11 cellular contexts compared by ENCODE assay signal in the genomic region with DNA sequence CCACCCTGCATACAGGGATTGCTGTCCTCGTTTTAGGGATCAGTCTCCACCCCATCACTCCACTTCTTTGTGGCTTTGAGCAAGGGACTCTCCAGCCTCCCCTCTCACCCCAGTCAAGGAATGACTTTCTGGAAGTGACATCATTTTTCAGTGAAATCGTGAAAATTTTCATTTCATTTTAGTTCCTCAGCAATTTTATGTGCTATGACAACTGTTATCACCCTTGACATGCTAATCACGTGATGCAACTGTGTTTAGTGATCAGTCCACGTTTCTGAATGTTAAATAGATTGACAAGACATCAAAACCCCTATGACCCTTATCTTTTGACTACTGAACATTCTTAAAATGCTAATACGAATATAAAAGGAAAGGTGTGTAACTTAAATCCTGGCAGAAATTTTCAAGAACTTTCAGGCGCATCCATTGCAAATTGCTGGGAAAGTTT. TPM values are rescaled to one million over a fixed set of nuclear protein-coding genes. Genes with fewer than 3 reads are reported as not detected.
DNase-seq lines count a peak whose midpoint lies in the region; TF ChIP-seq lines count a peak whose summit lies in the region.
"Had no signal": no experiment of that assay in that cellular context is flagged by ENCODE, and none has a peak within 500 bp of the region (broad histone marks: within the 10 kb centered on the region; RNA-seq: fewer than 3 reads in every experiment).

No MANE protein-coding gene starts in this region.

- peaks cover 6% of the 10 kb centered on the region; the same call in 1 of the 2 replicates for H3K9me3 ChIP-seq in NT2/D1 (ENCODE audit: insufficient read depth, low read length)
- H3K9me3 ChIP-seq: mucosa of descending colon had no signal

- peaks cover 22% of the 10 kb centered on the region for H3K9me3 Mint-ChIP-seq in activated CD4-positive, alpha-beta T cell treated with anti-CD3 and anti-CD28 coated beads, Interleukin-2, amount 10 ng/mL, durations not matched to agents 24 days and 14 days
- peaks cover 54% of the 10 kb centered on the region for H3K9me3 Mint-ChIP-seq in endothelial cell (ENCODE audit: unreplicated experiment)

- no peaks in the 10 kb centered on the region for H3K36me3 ChIP-seq in NT2/D1 (ENCODE audit: insufficient read depth, insufficient read length, low read length)

- peak overlapping the region; percentile 86 for H3K4me3 Mint-ChIP-seq in activated CD4-positive, alpha-beta T cell treated with anti-CD3 and anti-CD28 coated beads, Interleukin-2, amount 10 ng/mL, durations not matched to agents 24 days and 14 days
- peak overlapping the region; percentile 42 for H3K4me3 Mint-ChIP-seq in endothelial cell (ENCODE audit: unreplicated experiment)

- H3K27me3 ChIP-seq in NT2/D1 (ENCODE audit: insufficient read depth, insufficient read length): no peaks in the 10 kb centered on the region

- peak overlapping the region; percentile 9 for H3K27ac Mint-ChIP-seq in activated CD4-positive, alpha-beta T cell treated with anti-CD3 and anti-CD28 coated beads, Interleukin-2, amount 10 ng/mL, durations not matched to agents 24 days and 14 days
- H3K27ac Mint-ChIP-seq in endothelial cell (ENCODE audit: unreplicated experiment): peak overlapping the region; percentile 83

- no peak overlapping the region for H3K9ac ChIP-seq in NT2/D1 (ENCODE audit: insufficient read length, low read depth)

- no peak for DNase-seq in activated CD4-positive, alpha-beta T cell treated with anti-CD3 and anti-CD28 coated beads, Interleukin-2, amount 10 ng/mL, durations not matched to agents 24 days and 14 days
- DNase-seq in activated CD4-positive, alpha-beta T cell treated with anti-CD3 and anti-CD28 coated beads for 1 hour: no peak
- DNase-seq in NT2/D1 (ENCODE audit: low read depth, low spot score) (no peak), endothelial cell (ENCODE audit: low spot score) (no peak), pons (ENCODE audit: low spot score) (peak; percentile 13), AG08396 (ENCODE audit: low spot score) (no peak), amniotic stem cell (lab: John Stamatoyannopoulos, UW) (no peak), coronary artery (ENCODE audit: low spot score) (no peak)
- DNase-seq: ACHN, NCI-H2107 had no signal

- intact Hi-C loops in activated CD4-positive, alpha-beta T cell treated with anti-CD3 and anti-CD28 coated beads, Interleukin-2, amount 10 ng/mL, durations not matched to agents 24 days and 14 days (cut with micrococcal nuclease): no loop called here

- H3K4me3 ChIP-seq in NT2/D1 (ENCODE audit: insufficient read length, low read depth): peak overlapping the region; percentile 65
- no peak overlapping the region for H3K4me3 ChIP-seq in coronary artery
- H3K4me3 ChIP-seq: mucosa of descending colon had no signal

- peaks cover 15% of the 10 kb centered on the region for H3K4me1 Mint-ChIP-seq in activated CD4-positive, alpha-beta T cell treated with anti-CD3 and anti-CD28 coated beads, Interleukin-2, amount 10 ng/mL, durations not matched to agents 24 days and 14 days
- H3K4me1 Mint-ChIP-seq in endothelial cell (ENCODE audit: unreplicated experiment): no peaks in the 10 kb centered on the region

- TF ChIP-seq CTCF in endothelial cell (IDR thresholded peaks at IDR 0.05; ENCODE audit: unreplicated experiment) (no peak), coronary artery (IDR thresholded peaks at IDR 0.05) (no peak)

- peaks cover 38% of the 10 kb centered on the region for H3K27me3 Mint-ChIP-seq in activated CD4-positive, alpha-beta T cell treated with anti-CD3 and anti-CD28 coated beads, Interleukin-2, amount 10 ng/mL, durations not matched to agents 24 days and 14 days
- peaks cover 21% of the 10 kb centered on the region for H3K27me3 Mint-ChIP-seq in endothelial cell (ENCODE audit: unreplicated experiment)

- no peak overlapping the region for H3K27ac ChIP-seq in coronary artery

- peaks cover 6% of the 10 kb centered on the region for H3K36me3 Mint-ChIP-seq in activated CD4-positive, alpha-beta T cell treated with anti-CD3 and anti-CD28 coated beads, Interleukin-2, amount 10 ng/mL, durations not matched to agents 24 days and 14 days (ENCODE audit: low read depth)
- peaks cover 25% of the 10 kb centered on the region for H3K36me3 Mint-ChIP-seq in endothelial cell (ENCODE audit: low read depth, unreplicated experiment)

- H3K4me1 ChIP-seq in NT2/D1 (ENCODE audit: insufficient read depth, insufficient read length): peaks cover 5% of the 10 kb centered on the region

RNA-seq across cellular contexts. Expression of gene C19orf81, which starts 8.0 kb away (rescaled TPM):
- 0.98 TPM in 1 of 2 replicates, not detected in the other for total RNA-seq in activated CD4-positive, alpha-beta T cell treated with anti-CD3 and anti-CD28 coated beads, Interleukin-2, amount 10 ng/mL, durations not matched to agents 24 days and 14 days
- total RNA-seq in endothelial cell (ENCODE audit: unreplicated experiment): not detected

RNA-seq across cellular contexts. Expression of gene SYT3, which starts 17.6 kb away (rescaled TPM):
- not detected in 2 replicates for total RNA-seq in activated CD4-positive, alpha-beta T cell treated with anti-CD3 and anti-CD28 coated beads, Interleukin-2, amount 10 ng/mL, durations not matched to agents 24 days and 14 days
- 0.15 TPM for total RNA-seq in endothelial cell (ENCODE audit: unreplicated experiment)
